In genomic region chr3:26704736-26705135, GRCh38 we compare ENCODE assay signal across 2 cellular contexts.
A peak's percentile ranks its signal among the peaks of the same experiment; 100 is the strongest.
TF ChIP-seq lines count a peak whose summit lies in the region.

No MANE protein-coding gene starts in this region.

TF ChIP-seq in SK-N-SH, 30 proteins besides CTCF, POLR2A, EP300 and RAD21 (continued from another document):
- no peak for TF ChIP-seq REST (IDR thresholded peaks at IDR 0.05; ENCODE audit: low read depth, low read length)
- no peak for TF ChIP-seq MXI1 (IDR thresholded peaks at IDR 0.05; ENCODE audit: low read depth, low read length)
- TF ChIP-seq TEAD4 (IDR thresholded peaks at IDR 0.05; ENCODE audit: borderline replicate concordance, insufficient read depth), result no peak
- no peak for TF ChIP-seq ELF1 (IDR thresholded peaks at IDR 0.05)
- peak; percentile 81 for TF ChIP-seq RCOR1 (IDR thresholded peaks at IDR 0.05; ENCODE audit: low read length)
- no peak for TF ChIP-seq RXRA (IDR thresholded peaks at IDR 0.05; ENCODE audit: borderline replicate concordance, low read depth)
- TF ChIP-seq SMC3 (IDR thresholded peaks at IDR 0.05; ENCODE audit: low read depth, low read length), result no peak
- no peak for TF ChIP-seq USF2 (IDR thresholded peaks at IDR 0.05; ENCODE audit: borderline replicate concordance, low read depth, low read length)
- TF ChIP-seq NFIC (IDR thresholded peaks at IDR 0.05; ENCODE audit: borderline replicate concordance), result no peak
- TF ChIP-seq FOSL2 (IDR thresholded peaks at IDR 0.05; ENCODE audit: borderline replicate concordance, low read depth), result no peak
- no peak for TF ChIP-seq EZH2phosphoT487 (IDR thresholded peaks at IDR 0.05; ENCODE audit: borderline replicate concordance, low read depth)
- TF ChIP-seq GATA2 (CRISPR knock-in tag; IDR thresholded peaks at IDR 0.05), result peak; percentile 58
- no peak for TF ChIP-seq NRF1 (IDR thresholded peaks at IDR 0.05; ENCODE audit: low read depth, low read length)
- no peak for TF ChIP-seq FOXJ3 (CRISPR knock-in tag; IDR thresholded peaks at IDR 0.05)
- TF ChIP-seq POLR2AphosphoS5 (IDR thresholded peaks at IDR 0.05; ENCODE audit: low read depth, low read length), result no peak
- no peak for TF ChIP-seq TAF1 (IDR thresholded peaks at IDR 0.05; ENCODE audit: borderline replicate concordance, low read depth, low read length)
- TF ChIP-seq TCF12 (IDR thresholded peaks at IDR 0.05), result no peak
- TF ChIP-seq GABPA (IDR thresholded peaks at IDR 0.05; ENCODE audit: low read depth), result no peak
- peak; percentile 21 for TF ChIP-seq CHD2 (IDR thresholded peaks at IDR 0.05; ENCODE audit: low read length, partially characterized antibody)
- no peak for TF ChIP-seq MEF2A (IDR thresholded peaks at IDR 0.05; ENCODE audit: borderline replicate concordance, low read depth)
- TF ChIP-seq IRF3 (IDR thresholded peaks at IDR 0.05; ENCODE audit: low read depth, low read length), result no peak
- no peak for TF ChIP-seq RFX5 (IDR thresholded peaks at IDR 0.05; ENCODE audit: low read length)
- no peak for TF ChIP-seq MAX (IDR thresholded peaks at IDR 0.05; ENCODE audit: low read depth)
TF ChIP-seq in SK-N-SH: peak in this region for 3.

TF ChIP-seq in SK-N-SH treated with all-trans-retinoic acid at 6 μM for 48 hours, 23 proteins besides CTCF, POLR2A, EP300 and RAD21 (continued from another document):
- TF ChIP-seq CREB5 (CRISPR knock-in tag; IDR thresholded peaks at IDR 0.05; ENCODE audit: low read depth) (no peak), ZFP30 (CRISPR knock-in tag; IDR thresholded peaks at IDR 0.05) (no peak), ARNTL (CRISPR knock-in tag; IDR thresholded peaks at IDR 0.05; ENCODE audit: borderline replicate concordance, low read depth) (no peak), SNAI2 (CRISPR knock-in tag; IDR thresholded peaks at IDR 0.05) (no peak), ZNF8 (CRISPR knock-in tag; IDR thresholded peaks at IDR 0.05) (0 out of 2 replicates have a peak, but pooled peaks have one; percentile 28), BACH2 (CRISPR knock-in tag; IDR thresholded peaks at IDR 0.05; ENCODE audit: borderline replicate concordance) (no peak), PATZ1 (CRISPR knock-in tag; IDR thresholded peaks at IDR 0.05; ENCODE audit: borderline replicate concordance) (no peak), OSR1 (CRISPR knock-in tag; IDR thresholded peaks at IDR 0.05) (no peak), TOX (CRISPR knock-in tag; IDR thresholded peaks at IDR 0.05; ENCODE audit: borderline replicate concordance) (no peak)
